8 cellular contexts compared by ENCODE assay signal in genomic region chr10:131899695-131900349, GRCh38. TPM values are rescaled to one million over a fixed set of nuclear protein-coding genes. Genes with fewer than 3 reads are reported as not detected.
A peak's percentile ranks its signal among the peaks of the same experiment; 100 is the strongest.
DNase-seq lines count a peak whose midpoint lies in the region; ATAC-seq, FAIRE-seq and TF ChIP-seq lines count a peak whose summit lies in the region.

No MANE protein-coding gene starts in this region.

- dilution Hi-C loops in mammary epithelial cell (cut with HindIII; ENCODE audit: low sequenced_read_pairs): no loop called here

- H4K20me1 ChIP-seq in DND-41 (ENCODE audit: insufficient read depth, low read length) (peaks cover 20% of the 10 kb centered on the region; the same call in 1 of the 2 replicates), KMS-11 (ENCODE audit: insufficient read depth) (no peaks in the 10 kb centered on the region), mammary epithelial cell (ENCODE audit: insufficient read depth, low read length) (no peaks in the 10 kb centered on the region)

- H3K9ac ChIP-seq in DND-41 (ENCODE audit: low read depth, low read length): peak overlapping the region; percentile 85
- no peak overlapping the region for H3K9ac ChIP-seq in KMS-11
- H3K9ac ChIP-seq in mammary epithelial cell (ENCODE audit: insufficient read depth, low read length): peak overlapping the region; percentile 90

- TF ChIP-seq CTCF in DND-41 (IDR thresholded peaks at IDR 0.05; ENCODE audit: borderline replicate concordance, extremely low read depth, low read length, poor library complexity, severe bottlenecking): peak; percentile 28
- TF ChIP-seq CTCF in KMS-11 (conservative IDR thresholded peaks at IDR 0.05; ENCODE audit: low read depth, low read length): no peak
- no peak for TF ChIP-seq CTCF in mammary epithelial cell (conservative IDR thresholded peaks at IDR 0.05 in 1 of 2, IDR thresholded peaks at IDR 0.05 in 1 of 2; ENCODE audit: extremely low read depth in 1 of 2, insufficient read depth in 1 of 2, low read depth in 1 of 2, low read length in 2 of 2)
- no peak for TF ChIP-seq CTCF in omental fat pad (IDR thresholded peaks at IDR 0.05)

- H2AFZ ChIP-seq in DND-41 (ENCODE audit: low read depth, low read length) (peak overlapping the region; percentile 97), KMS-11 (ENCODE audit: low read depth) (peak overlapping the region; percentile 75), mammary epithelial cell (ENCODE audit: low read depth, low read length) (peak overlapping the region; percentile 91)

- DNase-seq in DND-41 (no peak), mammary epithelial cell (no peak), omental fat pad (ENCODE audit: low spot score) (no peak), HTR-8/SVneo (ENCODE audit: insufficient read length, low spot score) (no peak)
- no peak for DNase-seq in activated CD8-positive, alpha-beta memory T cell treated with anti-CD3 and anti-CD28 coated beads, Interleukin-2, amount 50 U/mL, for 4 hours

- no peak for ATAC-seq in DND-41 (ENCODE audit: insufficient read depth, low read depth)
- ATAC-seq in omental fat pad (ENCODE audit: low FRiP score): no peak
- no peak for ATAC-seq in HG02571 (IDR thresholded peaks at IDR 0.05; ENCODE audit: unreplicated experiment)

- H3K4me3 ChIP-seq in DND-41 (ENCODE audit: low read depth in 1 of 2, low read length in 2 of 2) (peak overlapping the region; percentile 43 to 94; a peak in 3 of 4 replicates), KMS-11 (IDR thresholded peaks at IDR 0.05; ENCODE audit: insufficient read depth, low read depth, low read length) (no peak overlapping the region), mammary epithelial cell (replicated peaks in 1 of 3; ENCODE audit: insufficient read depth in 1 of 3, low read depth in 2 of 3, low read length in 3 of 3) (peak overlapping the region; percentile 59 to 91 (median 61)), mesodermal cell (ENCODE audit: extremely low read depth, insufficient read depth, low read length, poor library complexity, severe bottlenecking) (peak overlapping the region; percentile 78)

- H3K79me2 ChIP-seq in DND-41 (ENCODE audit: insufficient read depth, low read length) (peaks cover 37% of the 10 kb centered on the region), KMS-11 (ENCODE audit: insufficient read depth, low read depth) (peaks cover 33% of the 10 kb centered on the region), mammary epithelial cell (ENCODE audit: insufficient read depth, low read length) (peaks cover 37% of the 10 kb centered on the region)

- CTCF ChIA-PET in mammary epithelial cell (lab: Charles Lee; ENCODE audit: low non-redundant PET): interaction anchor here (0.7 kb wide), 1 partner anchor 12 kb away, joined by 3 read pairs; no protein-coding TSS in a partner anchor

- in situ Hi-C loops in mammary epithelial cell (cut with MboI; ENCODE audit: low sequenced_read_pairs in 2 of 2): no loop called here

- intact Hi-C loops in mammary epithelial cell (cut with micrococcal nuclease): loop anchor here (1.0 to 5.0 kb wide), 5 partner anchors 12 to 242 kb away; partner anchors contain the start of gene BNIP3

- 37% methylated on average over 23 of the region's 24 CpGs for WGBS in mammary epithelial cell (ENCODE audit: low coverage, missing lambda C conversion rate)
- WGBS in mesodermal cell (ENCODE audit: insufficient coverage in 2 of 2), 2 experiments: 35 to 38% methylated on average over 16 to 22 of the region's 24 CpGs

- H3K27ac ChIP-seq in DND-41 (ENCODE audit: low read length) (no peak overlapping the region), KMS-11 (no peak overlapping the region), mammary epithelial cell (ENCODE audit: insufficient read depth, low read depth, low read length) (peak overlapping the region; percentile 82), mesodermal cell (ENCODE audit: low read depth, low read length, severe bottlenecking) (no peak overlapping the region)

- H3K4me1 ChIP-seq in DND-41 (ENCODE audit: insufficient read depth, low read length) (peaks cover 35% of the 10 kb centered on the region), KMS-11 (ENCODE audit: low read depth, poor library complexity, severe bottlenecking) (peaks cover 35% of the 10 kb centered on the region), mammary epithelial cell (ENCODE audit: insufficient read depth, low read length) (peaks cover 25% of the 10 kb centered on the region), mesodermal cell (ENCODE audit: control insufficient read depth, insufficient read depth, low read length, poor library complexity, severe bottlenecking) (peaks cover 19% of the 10 kb centered on the region)

- peak overlapping the region; percentile 94 for H3K4me2 ChIP-seq in DND-41 (ENCODE audit: insufficient read depth, low read length)
- peak overlapping the region; percentile 73 for H3K4me2 ChIP-seq in KMS-11
- H3K4me2 ChIP-seq in mammary epithelial cell (ENCODE audit: insufficient read depth, low read depth, low read length): peak overlapping the region; percentile 97

- H3K27me3 ChIP-seq in DND-41 (ENCODE audit: insufficient read depth, low read length, poor library complexity) (no peaks in the 10 kb centered on the region), KMS-11 (ENCODE audit: insufficient read depth, low read depth) (peaks cover 26% of the 10 kb centered on the region), mammary epithelial cell (ENCODE audit: insufficient read depth, low read length) (no peaks in the 10 kb centered on the region)

- H3K36me3 ChIP-seq in DND-41 (ENCODE audit: insufficient read depth, low read length): peaks cover 9% of the 10 kb centered on the region
- no peaks in the 10 kb centered on the region for H3K36me3 ChIP-seq in KMS-11 (ENCODE audit: insufficient read depth)
- H3K36me3 ChIP-seq in mammary epithelial cell (ENCODE audit: insufficient read depth, low read length): no peaks in the 10 kb centered on the region
- peaks cover 10% of the 10 kb centered on the region for H3K36me3 ChIP-seq in mesodermal cell (ENCODE audit: control insufficient read depth, insufficient read depth, low read length)

- BruUV-seq in mammary epithelial cell (replicated peaks; lab: Mats Ljungman, UMichigan): TSS peak; percentile 40

- FAIRE-seq in HTR-8/SVneo (lab: Jason Lieb, UNC): no peak

- H3K9me3 ChIP-seq in DND-41 (ENCODE audit: insufficient read depth, low read length, severe bottlenecking) (no peaks in the 10 kb centered on the region), mammary epithelial cell (replicated peaks; ENCODE audit: insufficient read depth, low read length) (no peaks in the 10 kb centered on the region), mesodermal cell (ENCODE audit: control insufficient read depth, low read length) (no peaks in the 10 kb centered on the region)

RNA-seq across cellular contexts. Expression of gene PPP2R2D, which starts 1.0 kb away (rescaled TPM):
- total RNA-seq in mammary epithelial cell (10 to 100 TPM; 33.7 to 36.5 TPM), omental fat pad (10 to 100 TPM; 25.0 to 33.7 (median 28.7) TPM)
- polyA plus RNA-seq in mammary epithelial cell: 42.4 TPM
- 63.3 TPM for polyA minus RNA-seq in mammary epithelial cell
- polyA plus RNA-seq in mesodermal cell (2013, experiment 1 of 2): 32.5 TPM
- 33.6 TPM for polyA plus RNA-seq in mesodermal cell (2013, experiment 2 of 2)
